In the genomic region with DNA sequence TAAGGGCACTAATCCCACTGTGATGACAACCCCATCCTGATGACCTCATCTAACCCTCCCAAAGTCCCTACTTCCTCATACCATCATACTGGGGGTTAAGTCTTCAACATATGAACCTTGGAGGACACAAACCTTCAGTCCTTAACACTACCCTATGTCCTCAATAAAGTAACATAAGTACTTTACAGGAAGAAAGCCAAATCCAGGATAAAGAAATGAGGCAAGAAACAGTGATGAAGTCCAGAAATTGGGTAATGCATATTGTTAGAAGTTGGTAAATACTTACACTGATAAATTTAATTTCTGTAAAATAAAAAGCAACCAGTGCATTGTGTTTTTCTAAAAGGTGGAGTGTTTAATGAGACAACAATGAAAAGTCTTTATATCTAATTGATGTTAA, we compare ENCODE assay signal across 18 cellular contexts.
A peak's percentile ranks its signal among the peaks of the same experiment; 100 is the strongest.
DNase-seq lines count a peak whose midpoint lies in the region; ATAC-seq, FAIRE-seq and TF ChIP-seq lines count a peak whose summit lies in the region.
"Had no signal": no experiment of that assay in that cellular context is flagged by ENCODE, and none has a peak within 500 bp of the region (broad histone marks: within the 10 kb centered on the region; RNA-seq: fewer than 3 reads in every experiment).

No MANE protein-coding gene starts in this region.

- no peaks in the 10 kb centered on the region for H3K4me1 Mint-ChIP-seq in T-cell
- H3K4me1 Mint-ChIP-seq: B cell had no signal

- POLR2A ChIA-PET in T-cell (lab: Charles Lee), result no interaction called here

- H3K36me3 Mint-ChIP-seq in T-cell, result no peaks in the 10 kb centered on the region
- H3K36me3 Mint-ChIP-seq: CD8-positive, alpha-beta T cell had no signal

- FAIRE-seq in HTR-8/SVneo (lab: Jason Lieb, UNC), result no peak
- FAIRE-seq: G401.6, GM12891, GM19239, H54, K562 had no signal

- CTCF ChIA-PET in T-cell (lab: Charles Lee), result no interaction called here

- H3K9me3 Mint-ChIP-seq in T-cell, result no peaks in the 10 kb centered on the region
- H3K9me3 Mint-ChIP-seq: CD8-positive, alpha-beta T cell had no signal

- H3K27ac ChIP-seq in HUES48 (ENCODE audit: low read depth, low read length), result peak overlapping the region; percentile 93
- H3K27ac ChIP-seq: BLaER1 treated with 17β-estradiol and CSF1 and Interleukin-3, amounts not matched to agents 10 nM and 100 nM; GM23248 had no signal

- H3K9ac ChIP-seq in HUES48 (ENCODE audit: low read depth, low read length), result no peak overlapping the region
- H3K9ac ChIP-seq in adipocyte (ENCODE audit: low read length), result no peak overlapping the region
- H3K9ac ChIP-seq: BLaER1 treated with 17β-estradiol and CSF1 and Interleukin-3, amounts not matched to agents 10 nM and 100 nM; GM23248 had no signal

- H3K4me3 Mint-ChIP-seq in T-cell, result no peak overlapping the region
- H3K4me3 Mint-ChIP-seq: B cell; CD8-positive, alpha-beta T cell had no signal

- ATAC-seq in esophagus mucosa, result peak; percentile 46
- no peak for ATAC-seq in T-cell (replicated peaks in 1 of 4)
- ATAC-seq: CD8-positive, alpha-beta T cell; K562 had no signal

- TF ChIP-seq CTCF in fibroblast of the aortic adventitia (IDR thresholded peaks at IDR 0.05; ENCODE audit: insufficient read depth, low read length), result no peak

- H3K27me3 ChIP-seq in HUES48 (ENCODE audit: control insufficient read depth, insufficient read depth, low read length) (no peaks in the 10 kb centered on the region), adipocyte (replicated peaks; ENCODE audit: control insufficient read depth, insufficient read depth, low read length) (no peaks in the 10 kb centered on the region)

- H3K4me3 ChIP-seq in HUES48 (ENCODE audit: low read depth, low read length) (no peak overlapping the region), adipocyte (ENCODE audit: low read length) (no peak overlapping the region), fibroblast of the aortic adventitia (ENCODE audit: low read depth, low read length) (no peak overlapping the region)
- H3K4me3 ChIP-seq: BLaER1 treated with 17β-estradiol and CSF1 and Interleukin-3, amounts not matched to agents 10 nM and 100 nM; GM23248; K562 had no signal

- no peaks in the 10 kb centered on the region for H3K9me3 ChIP-seq in HUES48 (ENCODE audit: control insufficient read depth, insufficient read depth, low read length)
- no peaks in the 10 kb centered on the region for H3K9me3 ChIP-seq in adipocyte (ENCODE audit: control insufficient read depth, low read length)
- H3K9me3 ChIP-seq: BLaER1 treated with 17β-estradiol and CSF1 and Interleukin-3, amounts not matched to agents 10 nM and 100 nM had no signal

- H3K27me3 Mint-ChIP-seq in T-cell, result peaks cover 35 to 38% of the 10 kb centered on the region in 2 donors

- H3K36me3 ChIP-seq in HUES48 (ENCODE audit: control insufficient read depth, insufficient read depth, low read length), result no peaks in the 10 kb centered on the region
- no peaks in the 10 kb centered on the region for H3K36me3 ChIP-seq in adipocyte (ENCODE audit: control insufficient read depth, insufficient read depth, low read length, severe bottlenecking)
- H3K36me3 ChIP-seq: BLaER1 treated with 17β-estradiol and CSF1 and Interleukin-3, amounts not matched to agents 10 nM and 100 nM had no signal

- no peak overlapping the region for H3K27ac Mint-ChIP-seq in T-cell
- H3K27ac Mint-ChIP-seq: B cell; CD8-positive, alpha-beta T cell had no signal

- H3K4me1 ChIP-seq in HUES48 (ENCODE audit: control insufficient read depth, insufficient read depth, low read length), result peaks cover 39% of the 10 kb centered on the region
- peaks cover 19% of the 10 kb centered on the region for H3K4me1 ChIP-seq in adipocyte (ENCODE audit: control insufficient read depth, insufficient read depth, low read length)
- H3K4me1 ChIP-seq: BLaER1 treated with 17β-estradiol and CSF1 and Interleukin-3, amounts not matched to agents 10 nM and 100 nM had no signal

- peak; percentile 22 for DNase-seq in adipocyte (ENCODE audit: low read depth)
- peak; percentile 54 for DNase-seq in fibroblast of the aortic adventitia (ENCODE audit: low read depth)
- no peak for DNase-seq in HTR-8/SVneo (ENCODE audit: insufficient read length, low spot score)
- DNase-seq in T-cell, result no peak
- DNase-seq: Calu3; CD8-positive, alpha-beta T cell; GM23248; HCEC 1CT; IMR-90 had no signal

Comparison
In these comparisons a context has a peak if more than half of its experiments do, and no peak if none do; other contexts are left out.
1. DNase-seq: peak in adipocyte (single experiment) and fibroblast of the aortic adventitia (single experiment); none in HTR-8/SVneo (single experiment) and T-cell (0 of 34).